8 cellular contexts compared by ENCODE assay signal in the genomic region with DNA sequence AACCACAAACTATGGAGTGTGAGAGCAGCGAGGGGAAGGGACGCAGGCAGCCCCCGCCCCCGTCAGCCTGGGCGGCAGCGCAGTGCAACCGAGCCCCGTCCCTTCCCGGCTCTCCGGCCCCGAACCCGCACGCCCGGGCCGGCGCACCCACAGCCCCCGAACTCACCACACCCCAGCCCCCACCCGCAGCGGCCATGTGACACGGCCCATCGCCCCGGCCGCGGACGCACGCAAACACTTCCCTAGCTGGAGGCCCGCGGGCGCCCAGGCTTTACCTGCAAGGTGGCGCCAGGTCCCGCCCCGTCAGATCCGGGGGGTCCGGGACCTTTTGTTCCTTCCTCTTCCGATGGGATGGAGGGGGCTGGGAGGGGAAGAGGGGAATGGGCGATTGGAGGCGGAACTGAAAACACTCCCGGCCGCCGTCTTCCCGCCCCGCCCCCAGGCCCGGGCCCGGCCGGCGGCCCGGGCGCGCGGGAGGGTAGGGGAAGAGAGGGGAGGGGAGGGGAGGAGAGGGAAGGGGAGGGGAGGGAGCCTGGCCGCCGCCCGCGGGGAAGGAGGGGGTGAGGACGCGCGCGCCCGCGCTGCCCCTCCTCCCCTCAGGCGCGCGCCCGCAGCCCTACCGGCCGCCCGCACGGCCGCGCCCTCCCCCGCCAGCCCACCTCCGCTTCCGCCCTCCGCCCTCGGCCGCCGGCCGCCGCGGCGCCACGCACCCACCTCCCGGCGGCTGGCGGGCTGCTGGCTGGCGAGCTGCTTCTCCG. TPM values are rescaled to one million over a fixed set of nuclear protein-coding genes. Genes with fewer than 3 reads are reported as not detected.
DNase-seq lines count a peak whose midpoint lies in the region; ATAC-seq and TF ChIP-seq lines count a peak whose summit lies in the region.

A gene (minus strand): TSS at position 574 of the 758 bp plus-strand sequence. CDS start 33,903 bp downstream, outside the sequence.

- H3K27me3 Mint-ChIP-seq in brain: peaks cover 4% of the 10 kb centered on the region

- peak within 1 kb of the TSS; percentile 87 to 97 (median 93) for H3K27ac Mint-ChIP-seq in brain

- H3K9me3 ChIP-seq in iPS-18c (ENCODE audit: control insufficient read depth, insufficient read depth, low read length) (no peaks in the 10 kb centered on the region), skeletal muscle tissue (ENCODE audit: control insufficient read depth in 3 of 3, low read length in 3 of 3) (no peaks in the 10 kb centered on the region)

- H3K9me3 Mint-ChIP-seq in brain: no peaks in the 10 kb centered on the region

- DNase-seq in NCI-H146 treated with DMSO at 0.1 percent for 48 hours (lab: John Stamatoyannopoulos, UW; ENCODE audit: unreplicated experiment) (peak; percentile 82), UCSD-AML1 (lab: John Stamatoyannopoulos, UW; ENCODE audit: unreplicated experiment) (peak; percentile 91), GM13977 (ENCODE audit: low spot score) (no peak)

- TF ChIP-seq CTCF in brain (conservative IDR thresholded peaks at IDR 0.05) (no peak), GM13977 (IDR thresholded peaks at IDR 0.05; ENCODE audit: extremely low read depth, insufficient read depth, missing control alignments) (no peak)

- H3K27me3 ChIP-seq in skeletal muscle tissue (ENCODE audit: control insufficient read depth in 3 of 3, insufficient read depth in 3 of 3, low read length in 3 of 3): no peaks in the 10 kb centered on the region

- in situ Hi-C loops in GM13977 (cut with MboI; ENCODE audit: low pct_unique_long_range_greater_than_20kb, low sequenced_read_pairs, unreplicated experiment): no loop called here

- peak within 1 kb of the TSS; percentile 93 to 98 (median 94) for H3K4me3 Mint-ChIP-seq in brain

- peak within 1 kb of the TSS; percentile 79 for H3K4me3 ChIP-seq in iPS-18c (ENCODE audit: insufficient read depth, low read depth, low read length)
- peak within 1 kb of the TSS; percentile 81 to 93 (median 85) for H3K4me3 ChIP-seq in skeletal muscle tissue (ENCODE audit: low read length in 3 of 3)

- no peaks in the 10 kb centered on the region for H3K36me3 ChIP-seq in skeletal muscle tissue (ENCODE audit: control insufficient read depth in 3 of 3, insufficient read depth in 3 of 3, low read length in 3 of 3)

- no peaks in the 10 kb centered on the region for H3K36me3 Mint-ChIP-seq in brain

- peaks cover 14 to 22% (median 16%) of the 10 kb centered on the region in 3 donors for H3K4me1 ChIP-seq in skeletal muscle tissue (ENCODE audit: control insufficient read depth in 3 of 3, insufficient read depth in 3 of 3, low read length in 3 of 3)

- peak within 1 kb of the TSS; percentile 89 to 92 (median 90) for H3K9ac ChIP-seq in skeletal muscle tissue (ENCODE audit: low read depth in 1 of 3, low read length in 3 of 3)

- peak; percentile 14 for ATAC-seq in GM18499 (IDR thresholded peaks at IDR 0.05; ENCODE audit: insufficient read depth, unreplicated experiment)
- peak; percentile 41 for ATAC-seq in HG02840 (IDR thresholded peaks at IDR 0.05; ENCODE audit: low FRiP score, unreplicated experiment)

- peaks cover 67% of the 10 kb centered on the region for H3K4me1 Mint-ChIP-seq in brain

- H3K27ac ChIP-seq in skeletal muscle tissue (ENCODE audit: low read depth, low read length): peak within 1 kb of the TSS; percentile 92

RNA-seq across cellular contexts. Expression of the gene that starts here (rescaled TPM):
- polyA plus RNA-seq in brain (ENCODE audit: insufficient read depth, low read depth, low replicate concordance): 73.8 TPM
- total RNA-seq in skeletal muscle tissue: 23.0 TPM
